8 cellular contexts compared by ENCODE assay signal in genomic region chrX:11724122-11725017, GRCh38. TPM values are rescaled to one million over a fixed set of nuclear protein-coding genes. Genes with fewer than 3 reads are reported as not detected.
DNase-seq lines count a peak whose midpoint lies in the region; ATAC-seq and TF ChIP-seq lines count a peak whose summit lies in the region.

No MANE protein-coding gene starts in this region.

- TF ChIP-seq POLR2A in breast epithelium (IDR thresholded peaks at IDR 0.05) (no peak), right lobe of liver (IDR thresholded peaks at IDR 0.05) (no peak)

- TF ChIP-seq CTCF in C4-2B (conservative IDR thresholded peaks at IDR 0.05) (peak; percentile 78), GM12875 (IDR thresholded peaks at IDR 0.05; ENCODE audit: borderline replicate concordance, insufficient read depth, low read depth, low read length) (peak; percentile 56; the same call in 1 of the 2 replicates), breast epithelium (IDR thresholded peaks at IDR 0.05) (peak; percentile 50 to 55 (median 50)), right lobe of liver (IDR thresholded peaks at IDR 0.05) (peak; percentile 70 to 83 (median 80))

- H3K27me3 ChIP-seq in breast epithelium (peaks cover 0 to 27% of the 10 kb centered on the region in 2 donors), right lobe of liver (no peaks in the 10 kb centered on the region)

- DNase-seq in NAMALWA (ENCODE audit: low spot score) (peak; percentile 57), breast epithelium (ENCODE audit: low spot score in 2 of 2) (no peak), right lobe of liver (no peak), NCI-H2196 (lab: John Stamatoyannopoulos, UW; ENCODE audit: unreplicated experiment) (no peak), islet precursor cell (no peak)

- WGBS in right lobe of liver (ENCODE audit: insufficient coverage, low coverage, low lambda C conversion rate, missing lambda C conversion rate), result 32% methylated on average over 7 of the region's 7 CpGs

- H3K9me3 ChIP-seq in breast epithelium, result no peaks in the 10 kb centered on the region
- H3K9me3 ChIP-seq in right lobe of liver, result no peaks in the 10 kb centered on the region

- no peak overlapping the region for H3K4me3 ChIP-seq in GM12875 (ENCODE audit: low read depth, low read length)
- no peak overlapping the region for H3K4me3 ChIP-seq in breast epithelium
- no peak overlapping the region for H3K4me3 ChIP-seq in right lobe of liver

- ATAC-seq in right lobe of liver, result peak; percentile 64 to 71 (median 66)
- ATAC-seq in GM21381 (IDR thresholded peaks at IDR 0.05; ENCODE audit: unreplicated experiment), result no peak

- intact Hi-C loops in breast epithelium (cut with DNase I; ENCODE audit: low total_unique reads) (no loop called here), right lobe of liver (cut with DNase I) (no loop called here)

- H3K27ac ChIP-seq in C4-2B, result no peak overlapping the region
- no peak overlapping the region for H3K27ac ChIP-seq in breast epithelium
- no peak overlapping the region for H3K27ac ChIP-seq in right lobe of liver

- no peaks in the 10 kb centered on the region for H3K36me3 ChIP-seq in breast epithelium
- H3K36me3 ChIP-seq in right lobe of liver, result no peaks in the 10 kb centered on the region

- H3K4me1 ChIP-seq in breast epithelium (no peaks in the 10 kb centered on the region), right lobe of liver (no peaks in the 10 kb centered on the region)

RNA-seq across cellular contexts. Expression of gene MSL3, which starts 33.7 kb away (rescaled TPM):
- 10 to 100 TPM; 20.0 to 26.3 (median 24.3) TPM for total RNA-seq in breast epithelium
- 10 to 100 TPM in 4 of 6 experiments, 1 to 10 TPM in 2; 6.4 to 15.7 (median 12.0) TPM for total RNA-seq in right lobe of liver

RNA-seq across cellular contexts. Expression of gene ARHGAP6, which starts 58.6 kb away (rescaled TPM):
- total RNA-seq in breast epithelium (10 to 100 TPM; 10.1 to 32.6 (median 14.7) TPM), right lobe of liver (1 to 10 TPM in 1 of 6 experiments, under 1 TPM in 5; 0.38 to 1.2 (median 0.78) TPM)

Comparison
In these comparisons a context has a peak if more than half of its experiments do, and no peak if none do; other contexts are left out.
1. RNA of gene ARHGAP6, which starts 58.6 kb away (total RNA-seq): 10.1 to 32.6 TPM in breast epithelium; 0.38 to 1.2 TPM in right lobe of liver; every median in the first group is over 4 times any median in the second.
2. Peak in every context shown above with its lines, with median percentiles within 50 percentile points of each other: CTCF ChIP-seq.